ENCODE assay signal across 1 cellular context in the genomic region with DNA sequence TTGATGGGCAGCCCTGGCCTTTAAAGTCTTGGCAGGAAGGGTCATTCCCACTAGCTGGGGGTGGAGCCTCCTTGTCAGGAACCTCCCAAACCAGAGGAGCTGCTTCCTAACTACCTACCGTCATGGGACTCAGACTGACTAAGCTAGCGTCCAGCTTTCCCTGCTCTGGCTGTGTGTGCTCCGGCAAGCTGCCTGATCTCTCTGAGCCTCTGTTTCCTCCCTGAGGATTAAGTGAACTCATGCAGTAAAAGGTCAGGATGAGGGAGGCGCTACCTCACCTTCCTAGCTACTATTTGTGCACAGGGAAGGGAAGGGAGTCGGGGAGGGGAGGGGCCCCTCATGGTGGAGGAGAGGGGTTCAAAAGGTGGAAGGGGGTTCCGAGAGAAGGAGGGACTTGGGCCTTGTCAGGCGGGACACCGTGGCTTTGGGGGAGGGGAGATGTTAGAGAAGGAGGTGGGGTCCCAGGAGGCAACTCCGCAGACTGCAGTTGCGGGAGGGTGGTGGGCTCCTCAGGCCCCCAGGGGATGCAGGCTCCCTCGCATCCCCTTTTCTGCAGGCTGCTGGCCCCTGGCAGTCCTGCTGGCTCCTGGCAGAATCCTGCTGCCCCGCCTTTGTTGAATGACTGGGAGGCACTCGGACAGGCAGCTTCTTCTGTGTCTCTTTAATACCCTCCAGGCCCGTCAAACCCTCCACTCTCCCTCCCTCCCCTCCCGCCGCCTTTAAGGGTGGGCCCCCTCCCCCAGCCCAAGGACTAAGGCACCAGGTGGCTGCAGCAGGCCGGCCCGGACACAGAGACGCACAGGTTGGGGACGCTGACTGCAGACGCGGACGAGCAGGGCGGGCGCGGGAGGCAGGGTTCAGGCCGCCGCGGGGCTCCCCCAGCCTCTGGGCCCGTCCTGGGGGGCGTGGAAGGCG.
TF ChIP-seq lines count a peak whose summit lies in the region.

No MANE protein-coding gene starts in this region.

TF ChIP-seq in HepG2, 621 proteins besides CTCF, POLR2A, EP300 and RAD21 (continued from another document and continues in another):
- TF ChIP-seq, protein P1, sequence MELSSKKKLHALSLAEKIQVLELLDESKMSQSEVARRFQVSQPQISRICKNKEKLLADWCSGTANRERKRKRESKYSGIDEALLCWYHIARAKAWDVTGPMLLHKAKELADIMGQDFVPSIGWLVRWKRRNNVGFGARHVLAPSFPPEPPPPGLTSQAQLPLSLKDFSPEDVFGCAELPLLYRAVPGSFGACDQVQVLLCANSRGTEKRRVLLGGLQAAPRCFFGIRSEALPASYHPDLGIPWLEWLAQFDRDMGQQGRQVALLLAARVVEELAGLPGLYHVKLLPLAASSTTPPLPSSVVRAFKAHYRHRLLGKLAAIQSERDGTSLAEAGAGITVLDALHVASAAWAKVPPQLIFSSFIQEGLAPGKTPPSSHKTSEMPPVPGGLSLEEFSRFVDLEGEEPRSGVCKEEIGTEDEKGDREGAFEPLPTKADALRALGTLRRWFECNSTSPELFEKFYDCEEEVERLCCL (CRISPR knock-in tag; IDR thresholded peaks at IDR 0.05; ENCODE audit: borderline replicate concordance), result no peak
- TF ChIP-seq SP140L (CRISPR knock-in tag; IDR thresholded peaks at IDR 0.05; ENCODE audit: borderline replicate concordance), result no peak
- TF ChIP-seq NFATC3 (CRISPR knock-in tag; IDR thresholded peaks at IDR 0.05), result no peak
- TF ChIP-seq CHCHD3 (CRISPR knock-in tag; IDR thresholded peaks at IDR 0.05), result no peak
- TF ChIP-seq ZNF329 (CRISPR knock-in tag; IDR thresholded peaks at IDR 0.05; ENCODE audit: low read depth), result no peak
- no peak for TF ChIP-seq ZFYVE20 (CRISPR knock-in tag; IDR thresholded peaks at IDR 0.05; ENCODE audit: borderline replicate concordance, low read depth)
- TF ChIP-seq YEATS4 (CRISPR knock-in tag; IDR thresholded peaks at IDR 0.05; ENCODE audit: borderline replicate concordance), result no peak
- TF ChIP-seq ZNF451 (CRISPR knock-in tag; IDR thresholded peaks at IDR 0.05), result no peak
- no peak for TF ChIP-seq ZNF567 (CRISPR knock-in tag; IDR thresholded peaks at IDR 0.05; ENCODE audit: borderline replicate concordance)
- TF ChIP-seq MBD4 (IDR thresholded peaks at IDR 0.05; ENCODE audit: borderline replicate concordance, low read length), result no peak
- TF ChIP-seq, protein P2, sequence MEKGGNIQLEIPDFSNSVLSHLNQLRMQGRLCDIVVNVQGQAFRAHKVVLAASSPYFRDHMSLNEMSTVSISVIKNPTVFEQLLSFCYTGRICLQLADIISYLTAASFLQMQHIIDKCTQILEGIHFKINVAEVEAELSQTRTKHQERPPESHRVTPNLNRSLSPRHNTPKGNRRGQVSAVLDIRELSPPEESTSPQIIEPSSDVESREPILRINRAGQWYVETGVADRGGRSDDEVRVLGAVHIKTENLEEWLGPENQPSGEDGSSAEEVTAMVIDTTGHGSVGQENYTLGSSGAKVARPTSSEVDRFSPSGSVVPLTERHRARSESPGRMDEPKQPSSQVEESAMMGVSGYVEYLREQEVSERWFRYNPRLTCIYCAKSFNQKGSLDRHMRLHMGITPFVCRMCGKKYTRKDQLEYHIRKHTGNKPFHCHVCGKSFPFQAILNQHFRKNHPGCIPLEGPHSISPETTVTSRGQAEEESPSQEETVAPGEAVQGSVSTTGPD (CRISPR knock-in tag; IDR thresholded peaks at IDR 0.05), result no peak
- no peak for TF ChIP-seq TMF1 (CRISPR knock-in tag; IDR thresholded peaks at IDR 0.05; ENCODE audit: low read depth)
- TF ChIP-seq GTF2F1 (IDR thresholded peaks at IDR 0.05; ENCODE audit: low read length), result no peak
- TF ChIP-seq ZNF772 (CRISPR knock-in tag; IDR thresholded peaks at IDR 0.05), result no peak
- TF ChIP-seq, protein P3, sequence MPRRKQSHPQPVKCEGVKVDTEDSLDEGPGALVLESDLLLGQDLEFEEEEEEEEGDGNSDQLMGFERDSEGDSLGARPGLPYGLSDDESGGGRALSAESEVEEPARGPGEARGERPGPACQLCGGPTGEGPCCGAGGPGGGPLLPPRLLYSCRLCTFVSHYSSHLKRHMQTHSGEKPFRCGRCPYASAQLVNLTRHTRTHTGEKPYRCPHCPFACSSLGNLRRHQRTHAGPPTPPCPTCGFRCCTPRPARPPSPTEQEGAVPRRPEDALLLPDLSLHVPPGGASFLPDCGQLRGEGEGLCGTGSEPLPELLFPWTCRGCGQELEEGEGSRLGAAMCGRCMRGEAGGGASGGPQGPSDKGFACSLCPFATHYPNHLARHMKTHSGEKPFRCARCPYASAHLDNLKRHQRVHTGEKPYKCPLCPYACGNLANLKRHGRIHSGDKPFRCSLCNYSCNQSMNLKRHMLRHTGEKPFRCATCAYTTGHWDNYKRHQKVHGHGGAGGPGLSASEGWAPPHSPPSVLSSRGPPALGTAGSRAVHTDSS (CRISPR knock-in tag; conservative IDR thresholded peaks at IDR 0.05), result no peak
- TF ChIP-seq MEF2D (CRISPR knock-in tag; IDR thresholded peaks at IDR 0.05), result no peak
- TF ChIP-seq ZNF674 (CRISPR knock-in tag; IDR thresholded peaks at IDR 0.05; ENCODE audit: low read depth), result no peak
- no peak for TF ChIP-seq ZNF234 (CRISPR knock-in tag; conservative IDR thresholded peaks at IDR 0.05)
- no peak for TF ChIP-seq HES4 (CRISPR knock-in tag; IDR thresholded peaks at IDR 0.05; ENCODE audit: borderline replicate concordance)
- no peak for TF ChIP-seq ZBTB1 (CRISPR knock-in tag; IDR thresholded peaks at IDR 0.05; ENCODE audit: borderline replicate concordance)
- no peak for TF ChIP-seq GABPB1 (CRISPR knock-in tag; IDR thresholded peaks at IDR 0.05)
- no peak for TF ChIP-seq ELF4 (CRISPR knock-in tag; IDR thresholded peaks at IDR 0.05; ENCODE audit: borderline replicate concordance)
- TF ChIP-seq, protein P4, sequence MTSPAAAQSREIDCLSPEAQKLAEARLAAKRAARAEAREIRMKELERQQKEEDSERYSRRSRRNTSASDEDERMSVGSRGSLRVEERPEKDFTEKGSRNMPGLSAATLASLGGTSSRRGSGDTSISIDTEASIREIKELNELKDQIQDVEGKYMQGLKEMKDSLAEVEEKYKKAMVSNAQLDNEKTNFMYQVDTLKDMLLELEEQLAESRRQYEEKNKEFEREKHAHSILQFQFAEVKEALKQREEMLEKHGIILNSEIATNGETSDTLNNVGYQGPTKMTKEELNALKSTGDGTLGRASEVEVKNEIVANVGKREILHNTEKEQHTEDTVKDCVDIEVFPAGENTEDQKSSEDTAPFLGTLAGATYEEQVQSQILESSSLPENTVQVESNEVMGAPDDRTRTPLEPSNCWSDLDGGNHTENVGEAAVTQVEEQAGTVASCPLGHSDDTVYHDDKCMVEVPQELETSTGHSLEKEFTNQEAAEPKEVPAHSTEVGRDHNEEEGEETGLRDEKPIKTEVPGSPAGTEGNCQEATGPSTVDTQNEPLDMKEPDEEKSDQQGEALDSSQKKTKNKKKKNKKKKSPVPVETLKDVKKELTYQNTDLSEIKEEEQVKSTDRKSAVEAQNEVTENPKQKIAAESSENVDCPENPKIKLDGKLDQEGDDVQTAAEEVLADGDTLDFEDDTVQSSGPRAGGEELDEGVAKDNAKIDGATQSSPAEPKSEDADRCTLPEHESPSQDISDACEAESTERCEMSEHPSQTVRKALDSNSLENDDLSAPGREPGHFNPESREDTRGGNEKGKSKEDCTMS (CRISPR knock-in tag; conservative IDR thresholded peaks at IDR 0.05), result no peak
- no peak for TF ChIP-seq IKZF4 (CRISPR knock-in tag; IDR thresholded peaks at IDR 0.05; ENCODE audit: borderline replicate concordance, low read depth, not compliant biosample characterization)
- no peak for TF ChIP-seq YY1 (IDR thresholded peaks at IDR 0.05; ENCODE audit: insufficient read depth, insufficient replicate concordance, low read depth, low read length)
- no peak for TF ChIP-seq ZNF773 (CRISPR knock-in tag; IDR thresholded peaks at IDR 0.05; ENCODE audit: borderline replicate concordance)
- TF ChIP-seq, protein P5, sequence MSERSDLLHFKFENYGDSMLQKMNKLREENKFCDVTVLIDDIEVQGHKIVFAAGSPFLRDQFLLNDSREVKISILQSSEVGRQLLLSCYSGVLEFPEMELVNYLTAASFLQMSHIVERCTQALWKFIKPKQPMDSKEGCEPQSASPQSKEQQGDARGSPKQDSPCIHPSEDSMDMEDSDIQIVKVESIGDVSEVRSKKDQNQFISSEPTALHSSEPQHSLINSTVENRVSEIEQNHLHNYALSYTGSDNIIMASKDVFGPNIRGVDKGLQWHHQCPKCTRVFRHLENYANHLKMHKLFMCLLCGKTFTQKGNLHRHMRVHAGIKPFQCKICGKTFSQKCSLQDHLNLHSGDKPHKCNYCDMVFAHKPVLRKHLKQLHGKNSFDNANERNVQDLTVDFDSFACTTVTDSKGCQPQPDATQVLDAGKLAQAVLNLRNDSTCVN (CRISPR knock-in tag; IDR thresholded peaks at IDR 0.05; ENCODE audit: borderline replicate concordance), result no peak
- TF ChIP-seq, protein P6, sequence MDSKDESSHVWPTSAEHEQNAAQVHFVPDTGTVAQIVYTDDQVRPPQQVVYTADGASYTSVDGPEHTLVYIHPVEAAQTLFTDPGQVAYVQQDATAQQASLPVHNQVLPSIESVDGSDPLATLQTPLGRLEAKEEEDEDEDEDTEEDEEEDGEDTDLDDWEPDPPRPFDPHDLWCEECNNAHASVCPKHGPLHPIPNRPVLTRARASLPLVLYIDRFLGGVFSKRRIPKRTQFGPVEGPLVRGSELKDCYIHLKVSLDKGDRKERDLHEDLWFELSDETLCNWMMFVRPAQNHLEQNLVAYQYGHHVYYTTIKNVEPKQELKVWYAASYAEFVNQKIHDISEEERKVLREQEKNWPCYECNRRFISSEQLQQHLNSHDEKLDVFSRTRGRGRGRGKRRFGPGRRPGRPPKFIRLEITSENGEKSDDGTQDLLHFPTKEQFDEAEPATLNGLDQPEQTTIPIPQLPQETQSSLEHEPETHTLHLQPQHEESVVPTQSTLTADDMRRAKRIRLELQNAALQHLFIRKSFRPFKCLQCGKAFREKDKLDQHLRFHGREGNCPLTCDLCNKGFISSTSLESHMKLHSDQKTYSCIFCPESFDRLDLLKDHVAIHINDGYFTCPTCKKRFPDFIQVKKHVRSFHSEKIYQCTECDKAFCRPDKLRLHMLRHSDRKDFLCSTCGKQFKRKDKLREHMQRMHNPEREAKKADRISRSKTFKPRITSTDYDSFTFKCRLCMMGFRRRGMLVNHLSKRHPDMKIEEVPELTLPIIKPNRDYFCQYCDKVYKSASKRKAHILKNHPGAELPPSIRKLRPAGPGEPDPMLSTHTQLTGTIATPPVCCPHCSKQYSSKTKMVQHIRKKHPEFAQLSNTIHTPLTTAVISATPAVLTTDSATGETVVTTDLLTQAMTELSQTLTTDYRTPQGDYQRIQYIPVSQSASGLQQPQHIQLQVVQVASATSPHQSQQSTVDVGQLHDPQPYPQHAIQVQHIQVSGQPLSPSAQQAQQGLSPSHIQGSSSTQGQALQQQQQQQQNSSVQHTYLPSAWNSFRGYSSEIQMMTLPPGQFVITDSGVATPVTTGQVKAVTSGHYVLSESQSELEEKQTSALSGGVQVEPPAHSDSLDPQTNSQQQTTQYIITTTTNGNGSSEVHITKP (CRISPR knock-in tag; IDR thresholded peaks at IDR 0.05; ENCODE audit: low read depth), result no peak
- TF ChIP-seq KDM3A (CRISPR knock-in tag; IDR thresholded peaks at IDR 0.05; ENCODE audit: low read depth), result 0 out of 2 replicates have a peak, but pooled peaks have one; percentile 38
- TF ChIP-seq SMAD1 (CRISPR knock-in tag; IDR thresholded peaks at IDR 0.05; ENCODE audit: borderline replicate concordance, low read depth), result no peak
- no peak for TF ChIP-seq ZNF337 (CRISPR knock-in tag; IDR thresholded peaks at IDR 0.05; ENCODE audit: borderline replicate concordance, low read depth)
- no peak for TF ChIP-seq ZNF256 (CRISPR knock-in tag; conservative IDR thresholded peaks at IDR 0.05)
- TF ChIP-seq AGO1 (IDR thresholded peaks at IDR 0.05; ENCODE audit: low read depth, low read length, poor library complexity, severe bottlenecking), result no peak
- TF ChIP-seq, protein P7, sequence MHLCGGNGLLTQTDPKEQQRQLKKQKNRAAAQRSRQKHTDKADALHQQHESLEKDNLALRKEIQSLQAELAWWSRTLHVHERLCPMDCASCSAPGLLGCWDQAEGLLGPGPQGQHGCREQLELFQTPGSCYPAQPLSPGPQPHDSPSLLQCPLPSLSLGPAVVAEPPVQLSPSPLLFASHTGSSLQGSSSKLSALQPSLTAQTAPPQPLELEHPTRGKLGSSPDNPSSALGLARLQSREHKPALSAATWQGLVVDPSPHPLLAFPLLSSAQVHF (CRISPR knock-in tag; IDR thresholded peaks at IDR 0.05), result no peak
- TF ChIP-seq ZNF460 (CRISPR knock-in tag; IDR thresholded peaks at IDR 0.05; ENCODE audit: borderline replicate concordance), result no peak
- no peak for TF ChIP-seq MED8 (CRISPR knock-in tag; IDR thresholded peaks at IDR 0.05; ENCODE audit: insufficient replicate concordance)
- TF ChIP-seq HNRNPLL (IDR thresholded peaks at IDR 0.05; ENCODE audit: low read depth, low read length, poor library complexity, severe bottlenecking), result no peak
- TF ChIP-seq NFIB (CRISPR knock-in tag; IDR thresholded peaks at IDR 0.05; ENCODE audit: borderline replicate concordance), result no peak
- TF ChIP-seq MBNL3 (CRISPR knock-in tag; conservative IDR thresholded peaks at IDR 0.05), result no peak
- TF ChIP-seq ZNF672 (CRISPR knock-in tag; IDR thresholded peaks at IDR 0.05), result no peak
- 0 out of 2 replicates have a peak, but pooled peaks have one; percentile 8 for TF ChIP-seq ZBTB38 (CRISPR knock-in tag; IDR thresholded peaks at IDR 0.05)
- TF ChIP-seq ZBTB3 (CRISPR knock-in tag; IDR thresholded peaks at IDR 0.05; ENCODE audit: borderline replicate concordance, low read depth), result no peak
- no peak for TF ChIP-seq STAT5B (CRISPR knock-in tag; IDR thresholded peaks at IDR 0.05)
- 0 out of 2 replicates have a peak, but pooled peaks have one; percentile 44 for TF ChIP-seq ZNF749 (CRISPR knock-in tag; IDR thresholded peaks at IDR 0.05; ENCODE audit: borderline replicate concordance)
- no peak for TF ChIP-seq SP4 (CRISPR knock-in tag; IDR thresholded peaks at IDR 0.05)
- TF ChIP-seq, protein P8, sequence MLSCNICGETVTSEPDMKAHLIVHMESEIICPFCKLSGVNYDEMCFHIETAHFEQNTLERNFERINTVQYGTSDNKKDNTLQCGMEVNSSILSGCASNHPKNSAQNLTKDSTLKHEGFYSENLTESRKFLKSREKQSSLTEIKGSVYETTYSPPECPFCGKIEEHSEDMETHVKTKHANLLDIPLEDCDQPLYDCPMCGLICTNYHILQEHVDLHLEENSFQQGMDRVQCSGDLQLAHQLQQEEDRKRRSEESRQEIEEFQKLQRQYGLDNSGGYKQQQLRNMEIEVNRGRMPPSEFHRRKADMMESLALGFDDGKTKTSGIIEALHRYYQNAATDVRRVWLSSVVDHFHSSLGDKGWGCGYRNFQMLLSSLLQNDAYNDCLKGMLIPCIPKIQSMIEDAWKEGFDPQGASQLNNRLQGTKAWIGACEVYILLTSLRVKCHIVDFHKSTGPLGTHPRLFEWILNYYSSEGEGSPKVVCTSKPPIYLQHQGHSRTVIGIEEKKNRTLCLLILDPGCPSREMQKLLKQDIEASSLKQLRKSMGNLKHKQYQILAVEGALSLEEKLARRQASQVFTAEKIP (CRISPR knock-in tag; IDR thresholded peaks at IDR 0.05; ENCODE audit: borderline replicate concordance), result no peak
- TF ChIP-seq ZMYM3 (CRISPR knock-in tag; IDR thresholded peaks at IDR 0.05), result peak; percentile 47; the same call in 1 of the 2 replicates
- TF ChIP-seq, protein P9, sequence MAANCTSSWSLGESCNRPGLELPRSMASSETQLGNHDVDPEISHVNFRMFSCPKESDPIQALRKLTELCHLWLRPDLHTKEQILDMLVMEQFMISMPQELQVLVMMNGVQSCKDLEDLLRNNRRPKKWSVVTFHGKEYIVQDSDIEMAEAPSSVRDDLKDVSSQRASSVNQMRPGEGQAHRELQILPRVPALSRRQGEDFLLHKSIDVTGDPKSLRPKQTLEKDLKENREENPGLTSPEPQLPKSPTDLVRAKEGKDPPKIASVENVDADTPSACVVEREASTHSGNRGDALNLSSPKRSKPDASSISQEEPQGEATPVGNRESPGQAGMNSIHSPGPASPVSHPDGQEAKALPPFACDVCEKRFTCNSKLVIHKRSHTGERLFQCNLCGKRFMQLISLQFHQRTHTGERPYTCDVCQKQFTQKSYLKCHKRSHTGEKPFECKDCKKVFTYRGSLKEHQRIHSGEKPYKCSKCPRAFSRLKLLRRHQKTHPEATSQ (CRISPR knock-in tag; IDR thresholded peaks at IDR 0.05; ENCODE audit: borderline replicate concordance), result no peak
